8 cellular contexts compared by ENCODE assay signal in the genomic region with DNA sequence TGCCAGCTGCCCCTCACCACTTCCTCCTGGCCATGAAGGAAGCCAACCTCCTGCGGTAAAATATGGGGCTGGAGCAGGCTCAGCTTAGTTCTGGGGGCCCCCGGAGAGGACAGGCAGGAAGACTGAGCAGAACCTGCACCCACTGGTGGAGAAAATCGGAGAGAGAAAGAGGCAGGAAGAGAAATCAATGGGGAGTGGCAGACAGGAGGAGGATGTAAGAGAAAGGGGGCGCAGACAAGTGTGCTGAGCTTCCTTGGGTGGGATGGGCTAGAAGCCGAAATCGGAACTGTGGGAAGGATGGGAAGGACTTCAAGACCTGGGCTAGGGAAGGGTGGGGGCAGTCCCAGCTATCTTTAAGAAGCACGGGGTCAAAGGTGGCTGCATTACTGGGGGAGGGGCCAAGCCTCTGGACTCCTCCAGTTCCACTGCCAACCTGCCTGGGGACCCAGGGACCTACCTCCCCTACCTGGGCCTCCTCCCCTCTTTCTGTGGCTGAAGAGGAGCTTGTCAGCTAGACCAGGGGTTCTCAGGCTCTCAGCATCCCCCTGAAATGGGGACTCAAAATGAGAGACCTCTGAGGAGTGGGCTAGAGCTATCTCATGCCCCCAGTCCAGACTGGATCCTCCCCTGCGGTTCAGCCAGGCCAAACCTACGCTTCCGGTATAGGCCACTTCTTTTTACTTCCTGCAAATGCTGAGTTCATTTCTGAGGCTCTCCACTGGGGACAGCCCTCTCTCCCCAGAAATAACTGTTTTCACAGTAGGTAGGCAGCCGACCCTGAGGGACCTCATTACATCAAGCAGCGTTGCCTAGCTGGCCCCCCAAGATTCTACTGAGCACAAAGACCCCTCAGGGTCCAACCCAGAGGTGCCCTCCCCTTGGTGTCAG.
DNase-seq lines count a peak whose midpoint lies in the region; ATAC-seq and TF ChIP-seq lines count a peak whose summit lies in the region.

No MANE protein-coding gene starts in this region.

- no peak for TF ChIP-seq CTCF in coronary artery (IDR thresholded peaks at IDR 0.05)

- H3K27ac ChIP-seq in coronary artery: peak overlapping the region in 1 of 2 donors; percentile 80

- H3K4me3 ChIP-seq in coronary artery: no peak overlapping the region

- DNase-seq in KBM-7 (peak; percentile 79), coronary artery (ENCODE audit: low spot score) (peak; percentile 64), activated gamma-delta T cell treated with Interleukin-2 at 50 U/mL for 16 hours (no peak), inferior parietal cortex (ENCODE audit: extremely low spot score) (no peak), DMS153 treated with DMSO at 0.1 percent for 48 hours (lab: John Stamatoyannopoulos, UW; ENCODE audit: unreplicated experiment) (no peak)
- no peak for DNase-seq in stimulated activated naive CD4-positive, alpha-beta T cell (lab: John Stamatoyannopoulos, UW)

- in situ Hi-C loops in KBM-7 (cut with MboI; ENCODE audit: low pct_unique_long_range_greater_than_20kb, low sequenced_read_pairs): no loop called here

- ATAC-seq in GM18498 (IDR thresholded peaks at IDR 0.05; ENCODE audit: unreplicated experiment) (peak; percentile 95), GM21526 (IDR thresholded peaks at IDR 0.05; ENCODE audit: low FRiP score, unreplicated experiment) (peak; percentile 70)

Comparison
In these comparisons a context has a peak if more than half of its experiments do, and no peak if none do; other contexts are left out.
1. DNase-seq: peak in KBM-7 (single experiment) and coronary artery (single experiment); none in activated gamma-delta T cell treated with Interleukin-2 at 50 U/mL for 16 hours (single experiment), inferior parietal cortex (single experiment), DMS153 treated with DMSO at 0.1 percent for 48 hours (single experiment) and stimulated activated naive CD4-positive, alpha-beta T cell (0 of 6).